ENCODE assay signal across 28 cellular contexts in genomic region chr12:101573743-101574142, GRCh38. TPM values are rescaled to one million over a fixed set of nuclear protein-coding genes. Genes with fewer than 3 reads are reported as not detected.
DNase-seq lines count a peak whose midpoint lies in the region; ATAC-seq, FAIRE-seq and TF ChIP-seq lines count a peak whose summit lies in the region.
"Had no signal": no experiment of that assay in that cellular context is flagged by ENCODE, and none has a peak within 500 bp of the region (broad histone marks: within the 10 kb centered on the region; RNA-seq: fewer than 3 reads in every experiment).

No MANE protein-coding gene starts in this region.

- no peak for FAIRE-seq in HepG2 (lab: Jason Lieb, UNC)
- FAIRE-seq: A204.1, GM12878, GM12892, GM18507 had no signal

- intact Hi-C loops in HepG2 (cut with micrococcal nuclease; ENCODE audit: unreplicated experiment) = no loop called here
- intact Hi-C loops in right lobe of liver (cut with DNase I) = no loop called here
- intact Hi-C loops in tibial artery (cut with DNase I; ENCODE audit: low total_unique reads) = no loop called here

- TF ChIP-seq EP300 in HepG2 (IDR thresholded peaks at IDR 0.05; ENCODE audit: low read depth in 2 of 2, low read length in 2 of 2) = no peak
- no peak for TF ChIP-seq EP300 in HepG2 (CRISPR knock-in tag; IDR thresholded peaks at IDR 0.05; ENCODE audit: borderline replicate concordance)

- no peaks in the 10 kb centered on the region for H3K79me1 ChIP-seq in trophoblast cell (ENCODE audit: low read length)

- H4K12ac ChIP-seq in trophoblast cell (ENCODE audit: low read depth, low read length) = no peak overlapping the region

- CTCF ChIA-PET in HepG2 (lab: Yijun Ruan, JAX; ENCODE audit: low intra/inter-chr PET ratio, low total read pairs) = no interaction called here

- ATAC-seq in HepG2 (no peak), right lobe of liver (no peak)
- ATAC-seq: GM12878 had no signal

- H2BK120ac ChIP-seq in trophoblast cell (ENCODE audit: insufficient read depth, low read length, poor library complexity) = no peak overlapping the region

- H4K8ac ChIP-seq in trophoblast cell (ENCODE audit: low read depth, low read length) = no peak overlapping the region

- no peak overlapping the region for H4K91ac ChIP-seq in trophoblast cell (ENCODE audit: low read depth, low read length)

- WGBS in HepG2 (ENCODE audit: low lambda C conversion rate) = 93% methylated on average over 1 of the region's 1 CpG
- 86% methylated on average over 1 of the region's 1 CpG for WGBS in right lobe of liver (ENCODE audit: insufficient coverage, low coverage, low lambda C conversion rate, missing lambda C conversion rate)
- WGBS in trophoblast cell (ENCODE audit: extremely low coverage, insufficient coverage, insufficient read length) = no CpG with 5 or more reads among the region's 1 CpG

- no peaks in the 10 kb centered on the region for H4K20me1 ChIP-seq in HepG2 (ENCODE audit: insufficient read depth, low read length)
- H4K20me1 ChIP-seq: BLaER1 had no signal

- POLR2A ChIA-PET in HepG2 (lab: Yijun Ruan, JAX) = no interaction called here

- TF ChIP-seq RAD21 in HepG2 (CRISPR knock-in tag; IDR thresholded peaks at IDR 0.05) = no peak

- H2AFZ ChIP-seq in HepG2 (ENCODE audit: low read length) (no peak overlapping the region), trophoblast cell (ENCODE audit: insufficient read depth, low read length, poor library complexity) (no peak overlapping the region)

- H3K9me3 ChIP-seq in HepG2 (ENCODE audit: low read length) = no peaks in the 10 kb centered on the region
- no peaks in the 10 kb centered on the region for H3K9me3 ChIP-seq in right lobe of liver
- no peaks in the 10 kb centered on the region for H3K9me3 ChIP-seq in trophoblast cell (ENCODE audit: insufficient read depth, low read depth, low read length)
- H3K9me3 ChIP-seq in tibial artery = no peaks in the 10 kb centered on the region
- H3K9me3 ChIP-seq: BE2C, BLaER1 had no signal

- no peak for DNase-seq in HepG2 (ENCODE audit: low spot score)
- no peak for DNase-seq in right lobe of liver
- no peak for DNase-seq in trophoblast cell
- DNase-seq in H7 = no peak
- DNase-seq in tibial artery = no peak
- DNase-seq: 8988T; ACHN; BE2C; C1 segment of cervical spinal cord; CD4-positive, alpha-beta memory T cell; CD4-positive, CD25-positive, alpha-beta regulatory T cell; CD8-positive, alpha-beta memory T cell; COR-L47; DMS 273 treated with DMSO at 0.1 percent for 48 hours; DMS153; DMS53; DMS79; DND-41; EL; GDM1 had no signal

- no peaks in the 10 kb centered on the region for H3K36me3 ChIP-seq in HepG2 (replicated peaks in 1 of 2; ENCODE audit: control insufficient read depth in 1 of 2, insufficient read depth in 2 of 2, low read length in 2 of 2)
- H3K36me3 ChIP-seq in right lobe of liver = no peaks in the 10 kb centered on the region
- H3K36me3 ChIP-seq in trophoblast cell (ENCODE audit: control insufficient read depth in 1 of 2, insufficient read depth in 2 of 2, low read length in 2 of 2) = no peaks in the 10 kb centered on the region
- no peaks in the 10 kb centered on the region for H3K36me3 ChIP-seq in H7 (replicated peaks; ENCODE audit: control insufficient read depth, insufficient read depth, low read length)
- H3K36me3 ChIP-seq in tibial artery = no peaks in the 10 kb centered on the region
- H3K36me3 ChIP-seq: BE2C, BLaER1 had no signal

- TF ChIP-seq POLR2A in HepG2 (IDR thresholded peaks at IDR 0.05; ENCODE audit: insufficient read depth in 1 of 2, low read depth in 2 of 2, low read length in 2 of 2) = no peak
- no peak for TF ChIP-seq POLR2A in right lobe of liver (IDR thresholded peaks at IDR 0.05)

- H3K14ac ChIP-seq in trophoblast cell (ENCODE audit: low read length) = no peak overlapping the region

- H3K4me2 ChIP-seq in HepG2 (ENCODE audit: low read depth, low read length) (no peak overlapping the region), trophoblast cell (ENCODE audit: low read length) (no peak overlapping the region)
- H3K4me2 ChIP-seq: BLaER1 had no signal

- H3K27me3 ChIP-seq in HepG2 (ENCODE audit: control insufficient read depth in 1 of 2, insufficient read depth in 2 of 2, low read length in 2 of 2) = no peaks in the 10 kb centered on the region
- H3K27me3 ChIP-seq in right lobe of liver = no peaks in the 10 kb centered on the region
- no peaks in the 10 kb centered on the region for H3K27me3 ChIP-seq in trophoblast cell (ENCODE audit: insufficient read depth, low read length)
- no peaks in the 10 kb centered on the region for H3K27me3 ChIP-seq in H7 (ENCODE audit: control insufficient read depth, insufficient read depth, low read length)
- no peaks in the 10 kb centered on the region for H3K27me3 ChIP-seq in tibial artery
- H3K27me3 ChIP-seq: BE2C, BLaER1 had no signal

- TF ChIP-seq CTCF in HepG2 (CRISPR knock-in tag; IDR thresholded peaks at IDR 0.05) (no peak), right lobe of liver (IDR thresholded peaks at IDR 0.05) (no peak), tibial artery (IDR thresholded peaks at IDR 0.05) (no peak)

- H3K79me2 ChIP-seq in HepG2 (ENCODE audit: insufficient read depth, low read length) = no peaks in the 10 kb centered on the region
- no peaks in the 10 kb centered on the region for H3K79me2 ChIP-seq in trophoblast cell (ENCODE audit: control insufficient read depth, insufficient read depth, low read length, poor library complexity)

- BruUV-seq in HepG2 (replicated peaks; lab: Mats Ljungman, UMichigan) = no TSS peak

- no peak overlapping the region for H2BK12ac ChIP-seq in trophoblast cell (ENCODE audit: low read length)

- in situ Hi-C loops in HepG2 (cut with HindIII; ENCODE audit: extremely low pct_ligation_motif_present, low pct_unique_long_range_greater_than_20kb) = no loop called here

- no peak overlapping the region for H3K18ac ChIP-seq in trophoblast cell (ENCODE audit: low read length)

- no peak overlapping the region for H2AK5ac ChIP-seq in trophoblast cell (ENCODE audit: low read length)

- H3K4me3 ChIP-seq in HepG2 (replicated peaks in 1 of 3; ENCODE audit: insufficient read depth in 1 of 3, low read depth in 2 of 3, low read length in 3 of 3) (no peak overlapping the region), right lobe of liver (no peak overlapping the region), trophoblast cell (ENCODE audit: low read depth, low read length) (no peak overlapping the region), H7 (ENCODE audit: insufficient read depth, low read depth, low read length) (no peak overlapping the region), tibial artery (no peak overlapping the region)
- H3K4me3 ChIP-seq: BLaER1, GM12878 had no signal

- H3K4me1 ChIP-seq in HepG2 (ENCODE audit: insufficient read depth, low read length) (peaks cover 15% of the 10 kb centered on the region), right lobe of liver (no peaks in the 10 kb centered on the region), trophoblast cell (ENCODE audit: control insufficient read depth in 1 of 2, insufficient read depth in 2 of 2, low read length in 2 of 2) (no peaks in the 10 kb centered on the region), tibial artery (peaks cover 0 to 6% (median 0%) of the 10 kb centered on the region in 4 donors)
- H3K4me1 ChIP-seq: BE2C had no signal

- H3K9ac ChIP-seq in HepG2 (ENCODE audit: insufficient read depth, low read depth, low read length) (no peak overlapping the region), trophoblast cell (ENCODE audit: low read length) (peak overlapping the region; percentile 34)
- H3K9ac ChIP-seq: BLaER1 had no signal

- no peak overlapping the region for H3K4ac ChIP-seq in trophoblast cell (ENCODE audit: low read depth, low read length)

- H3K27ac ChIP-seq in HepG2 (ENCODE audit: extremely low read length, insufficient read depth, low read length) = no peak overlapping the region
- no peak overlapping the region for H3K27ac ChIP-seq in right lobe of liver
- no peak overlapping the region for H3K27ac ChIP-seq in trophoblast cell (ENCODE audit: low read depth, low read length)
- H3K27ac ChIP-seq in tibial artery = no peak overlapping the region
- H3K27ac ChIP-seq: BLaER1 had no signal

- no peak overlapping the region for H3K23ac ChIP-seq in trophoblast cell (ENCODE audit: low read length)

- H2BK5ac ChIP-seq in trophoblast cell (ENCODE audit: low read depth, low read length, poor library complexity) = no peak overlapping the region

TF ChIP-seq in HepG2, 621 proteins besides CTCF, POLR2A, EP300 and RAD21:
- peak; percentile 87 for TF ChIP-seq ATF7 (IDR thresholded peaks at IDR 0.05)
- no peak for TF ChIP-seq ATF7 (CRISPR knock-in tag; IDR thresholded peaks at IDR 0.05)
- no peak for TF ChIP-seq ZNF343 (CRISPR knock-in tag; IDR thresholded peaks at IDR 0.05)

RNA-seq across cellular contexts. Expression of gene MYBPC1, which starts 21.0 kb away (rescaled TPM):
- 0.31 and 0.44 TPM in 2 replicates for total RNA-seq in HepG2 (2016; rRNA removed; fragmentation: Illumina TruSeq; extraction: Trizol)
- total RNA-seq in HepG2 (2016; cell fraction: cytosol; rRNA removed; fragmentation: Illumina TruSeq; extraction: Trizol; ENCODE audit: low read depth) = not detected in 2 replicates
- 0.24 and 0.28 TPM in 2 replicates for total RNA-seq in HepG2 (2016; cell fraction: insoluble cytoplasmic fraction; rRNA removed; fragmentation: Illumina TruSeq; extraction: Trizol)
- 0.15 and 0.28 TPM in 2 replicates for total RNA-seq in HepG2 (2016; cell fraction: membrane; rRNA removed; fragmentation: Illumina TruSeq; extraction: Trizol)
- 0.31 and 0.34 TPM in 2 replicates for total RNA-seq in HepG2 (2016; cell fraction: nucleus; rRNA removed; fragmentation: Illumina TruSeq; extraction: Trizol)
- polyA plus RNA-seq in HepG2 (2011; rRNA removed) = 0.34 and 0.53 TPM in 2 replicates
- polyA plus RNA-seq in HepG2 (2011; cell fraction: cytosol; rRNA removed) = 0.19 and 0.23 TPM in 2 replicates
- polyA plus RNA-seq in HepG2 (2011; cell fraction: nucleus; rRNA removed) = 0.16 and 0.21 TPM in 2 replicates
- polyA plus RNA-seq in HepG2 (2012) = 0.15 and 0.30 TPM in 2 replicates
- 0.08 and 0.12 TPM in 2 replicates for polyA plus RNA-seq in HepG2 (2016; cell fraction: cytosol; fragmentation: Illumina TruSeq; extraction: Trizol; ENCODE audit: low read depth)
- polyA plus RNA-seq in HepG2 (2016; cell fraction: insoluble cytoplasmic fraction; fragmentation: Illumina TruSeq; extraction: Trizol; ENCODE audit: low read depth) = 0.50 and 0.66 TPM in 2 replicates
- polyA plus RNA-seq in HepG2 (2016; cell fraction: membrane; fragmentation: Illumina TruSeq; extraction: Trizol; ENCODE audit: low read depth) = 0.13 and 0.16 TPM in 2 replicates
- polyA plus RNA-seq in HepG2 (2016; cell fraction: nucleus; fragmentation: Illumina TruSeq; extraction: Trizol; ENCODE audit: insufficient read depth, low read depth) = 0.40 and 0.91 TPM in 2 replicates
- 0.22 TPM in 1 of 2 replicates, not detected in the other for polyA minus RNA-seq in HepG2 (2011; rRNA and poly(A)+ RNA removed; ENCODE audit: low replicate concordance)
- polyA minus RNA-seq in HepG2 (2011; cell fraction: cytosol; rRNA and poly(A)+ RNA removed) = 0.69 TPM in 1 of 2 replicates, not detected in the other
- polyA minus RNA-seq in HepG2 (2011; cell fraction: nucleus; rRNA and poly(A)+ RNA removed) = 0.39 and 0.62 TPM in 2 replicates
- 1 to 10 TPM in 2 of 6 experiments, under 1 TPM in 3, not detected in 1; 0.07 to 6.3 (median 0.66) TPM for total RNA-seq in right lobe of liver
- polyA plus RNA-seq in trophoblast cell (2013) = not detected in 2 replicates
- total RNA-seq in H7 (2014; rRNA removed; shearing (Covaris generic)) = 0.04 TPM in 1 of 2 replicates, not detected in the other
- total RNA-seq: CD4-positive, alpha-beta memory T cell; CD4-positive, CD25-positive, alpha-beta regulatory T cell; CD8-positive, alpha-beta memory T cell; Daoy; G401; GM12878 had no signal
- polyA plus RNA-seq: AG04450; CD4-positive, alpha-beta memory T cell; CD4-positive, CD25-positive, alpha-beta regulatory T cell; CD8-positive, alpha-beta memory T cell; GM12878 had no signal
